In genomic region chr7:35800718-35801391, GRCh38 we compare ENCODE assay signal across 1 cellular context.
TF ChIP-seq lines count a peak whose summit lies in the region.

Gene SEPTIN7 (plus strand): TSS chr7:35801057. CDS start chr7:35801210, 153 bp downstream.

TF ChIP-seq in HepG2, 621 proteins besides CTCF, POLR2A, EP300 and RAD21 (continued from another document):
- TF ChIP-seq NFAT5 (CRISPR knock-in tag; IDR thresholded peaks at IDR 0.05) (no peak), IRF2 (CRISPR knock-in tag; IDR thresholded peaks at IDR 0.05) (peak; percentile 44; the same call in 1 of the 2 replicates)
